In the genomic region with DNA sequence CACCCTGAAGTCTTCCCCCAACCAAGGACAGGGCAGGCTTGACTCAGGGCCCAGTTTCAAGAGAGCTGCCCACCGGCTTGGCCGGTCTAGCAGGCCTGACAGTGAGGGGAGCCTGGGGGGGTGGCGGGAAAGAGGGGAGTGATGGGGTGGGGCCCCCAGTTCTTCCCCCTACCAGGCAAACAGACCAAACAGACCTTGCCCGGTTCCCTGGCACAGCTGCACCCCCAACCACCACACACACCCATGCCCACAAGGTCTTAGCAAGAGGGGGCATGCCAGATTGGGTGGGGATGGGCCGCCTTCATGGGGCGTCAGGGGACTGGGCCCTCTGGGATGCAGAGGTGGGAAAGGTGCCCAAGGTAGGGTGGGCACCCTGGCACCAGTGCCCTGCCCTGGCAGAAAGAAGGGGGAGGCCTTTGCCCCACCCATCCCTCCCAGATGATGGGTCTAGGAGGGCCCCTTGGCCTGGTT, we compare ENCODE assay signal across 1 cellular context.
TF ChIP-seq lines count a peak whose summit lies in the region.

No MANE protein-coding gene starts in this region.

TF ChIP-seq in HepG2, 621 proteins besides CTCF, POLR2A, EP300 and RAD21:
- TF ChIP-seq SALL1 (CRISPR knock-in tag; IDR thresholded peaks at IDR 0.05): no peak
- TF ChIP-seq ZBTB7A (CRISPR knock-in tag; IDR thresholded peaks at IDR 0.05): no peak
- peak; percentile 95 for TF ChIP-seq HNRNPL (IDR thresholded peaks at IDR 0.05; ENCODE audit: low read depth, low read length)
